In genomic region chr3:157572559-157573270, GRCh38 we compare ENCODE assay signal across 8 cellular contexts.
DNase-seq lines count a peak whose midpoint lies in the region; ATAC-seq and TF ChIP-seq lines count a peak whose summit lies in the region.

No MANE protein-coding gene starts in this region.

- 73% methylated on average over 8 of the region's 8 CpGs for WGBS in hepatocyte (ENCODE audit: low lambda C conversion rate, missing lambda C conversion rate)

- intact Hi-C loops in CD4-positive, alpha-beta T cell (cut with DNase I, micrococcal nuclease), result no loop called here

- peaks cover 10% of the 10 kb centered on the region for H3K27me3 ChIP-seq in CD4-positive, alpha-beta T cell (ENCODE audit: control insufficient read depth, insufficient read depth, low read length)
- no peaks in the 10 kb centered on the region for H3K27me3 ChIP-seq in hepatocyte

- POLR2A ChIA-PET in CD4-positive, alpha-beta T cell (lab: Charles Lee), result no interaction called here

- H3K4me3 ChIP-seq in hepatocyte, result no peak overlapping the region

- H3K4me3 Mint-ChIP-seq in CD4-positive, alpha-beta T cell, result no peak overlapping the region
- no peak overlapping the region for H3K4me3 Mint-ChIP-seq in activated naive CD8-positive, alpha-beta T cell treated with anti-CD3 and anti-CD28 coated beads for 36 hours

- no peak overlapping the region for H3K4me2 ChIP-seq in hepatocyte

- ATAC-seq in CD4-positive, alpha-beta T cell (ENCODE audit: poor library complexity), result no peak
- ATAC-seq in GM18511 (IDR thresholded peaks at IDR 0.05; ENCODE audit: unreplicated experiment) (peak; percentile 72), HG03097 (IDR thresholded peaks at IDR 0.05; ENCODE audit: low FRiP score, unreplicated experiment) (peak; percentile 59), GM18868 (IDR thresholded peaks at IDR 0.05; ENCODE audit: unreplicated experiment) (no peak)
- peak; percentile 28 for ATAC-seq in stimulated activated naive CD8-positive, alpha-beta T cell treated with anti-CD3 and anti-CD28 coated beads, Interleukin-15, Interleukin-2, amounts not matched to agents 100 U/mL and 50 U/mL, for 24 hours

- no peaks in the 10 kb centered on the region for H3K36me3 Mint-ChIP-seq in CD4-positive, alpha-beta T cell (ENCODE audit: low read depth)
- H3K36me3 Mint-ChIP-seq in activated naive CD8-positive, alpha-beta T cell treated with anti-CD3 and anti-CD28 coated beads for 36 hours, result no peaks in the 10 kb centered on the region

- H3K27ac Mint-ChIP-seq in CD4-positive, alpha-beta T cell, result no peak overlapping the region
- no peak overlapping the region for H3K27ac Mint-ChIP-seq in activated naive CD8-positive, alpha-beta T cell treated with anti-CD3 and anti-CD28 coated beads for 36 hours

- no peak overlapping the region for H2AFZ ChIP-seq in hepatocyte

- H3K27ac ChIP-seq in CD4-positive, alpha-beta T cell (ENCODE audit: low read depth, low read length), result no peak overlapping the region
- no peak overlapping the region for H3K27ac ChIP-seq in hepatocyte

- H4K20me1 ChIP-seq in hepatocyte (ENCODE audit: insufficient read depth, poor library complexity, severe bottlenecking), result no peaks in the 10 kb centered on the region

- H3K4me1 Mint-ChIP-seq in CD4-positive, alpha-beta T cell (ENCODE audit: low read depth), result no peaks in the 10 kb centered on the region
- no peaks in the 10 kb centered on the region for H3K4me1 Mint-ChIP-seq in activated naive CD8-positive, alpha-beta T cell treated with anti-CD3 and anti-CD28 coated beads for 36 hours

- no peaks in the 10 kb centered on the region for H3K9me2 ChIP-seq in hepatocyte (replicated peaks; ENCODE audit: insufficient read depth)

- no peaks in the 10 kb centered on the region for H3K79me2 ChIP-seq in hepatocyte

- CTCF ChIA-PET in CD4-positive, alpha-beta T cell (lab: Charles Lee), result no interaction called here

- H3K27me3 Mint-ChIP-seq in CD4-positive, alpha-beta T cell, result peaks cover 31% of the 10 kb centered on the region
- peaks cover 16% of the 10 kb centered on the region for H3K27me3 Mint-ChIP-seq in activated naive CD8-positive, alpha-beta T cell treated with anti-CD3 and anti-CD28 coated beads for 36 hours

- no peaks in the 10 kb centered on the region for H3K9me3 Mint-ChIP-seq in CD4-positive, alpha-beta T cell
- H3K9me3 Mint-ChIP-seq in activated naive CD8-positive, alpha-beta T cell treated with anti-CD3 and anti-CD28 coated beads for 36 hours, result no peaks in the 10 kb centered on the region

- no peaks in the 10 kb centered on the region for H3K36me3 ChIP-seq in hepatocyte (replicated peaks; ENCODE audit: insufficient read depth, low read depth)

- H3K9me3 ChIP-seq in CD4-positive, alpha-beta T cell (ENCODE audit: control insufficient read depth, low read length), result no peaks in the 10 kb centered on the region
- no peaks in the 10 kb centered on the region for H3K9me3 ChIP-seq in hepatocyte (ENCODE audit: low read depth)

- TF ChIP-seq CTCF in CD4-positive, alpha-beta T cell (IDR thresholded peaks at IDR 0.05), result peak; percentile 68
- peak; percentile 56 for TF ChIP-seq CTCF in hepatocyte (IDR thresholded peaks at IDR 0.05; ENCODE audit: poor library complexity)

- DNase-seq in CD4-positive, alpha-beta T cell, result no peak
- peak; percentile 60 for DNase-seq in NCI-H2107 treated with DMSO at 0.1 percent for 48 hours (lab: John Stamatoyannopoulos, UW; ENCODE audit: unreplicated experiment)
- DNase-seq in activated naive CD8-positive, alpha-beta T cell treated with anti-CD3 and anti-CD28 coated beads for 36 hours, result peak; percentile 13
- peak; percentile 58 for DNase-seq in hepatocyte (ENCODE audit: low spot score)
- DNase-seq in stimulated activated naive CD8-positive, alpha-beta T cell treated with anti-CD3 and anti-CD28 coated beads, Interleukin-15, Interleukin-2, amounts not matched to agents 100 U/mL and 50 U/mL, for 24 hours, result peak; percentile 17

- H3K4me1 ChIP-seq in hepatocyte (ENCODE audit: insufficient read depth), result peaks cover 10% of the 10 kb centered on the region

Comparison
In these comparisons a context has a peak if more than half of its experiments do, and no peak if none do; other contexts are left out.
1. ATAC-seq: peak in GM18511 (single experiment), HG03097 (single experiment) and stimulated activated naive CD8-positive, alpha-beta T cell treated with anti-CD3 and anti-CD28 coated beads, Interleukin-15, Interleukin-2, amounts not matched to agents 100 U/mL and 50 U/mL, for 24 hours (single experiment); none in CD4-positive, alpha-beta T cell (single experiment) and GM18868 (single experiment).
2. DNase-seq: peak in NCI-H2107 treated with DMSO at 0.1 percent for 48 hours (single experiment), activated naive CD8-positive, alpha-beta T cell treated with anti-CD3 and anti-CD28 coated beads for 36 hours (single experiment), hepatocyte (single experiment) and stimulated activated naive CD8-positive, alpha-beta T cell treated with anti-CD3 and anti-CD28 coated beads, Interleukin-15, Interleukin-2, amounts not matched to agents 100 U/mL and 50 U/mL, for 24 hours (single experiment); none in CD4-positive, alpha-beta T cell (0 of 10).